8 cellular contexts compared by ENCODE assay signal in genomic region chr20:18288748-18289705, GRCh38. TPM values are rescaled to one million over a fixed set of nuclear protein-coding genes. Genes with fewer than 3 reads are reported as not detected.
DNase-seq lines count a peak whose midpoint lies in the region; ATAC-seq and TF ChIP-seq lines count a peak whose summit lies in the region.

No MANE protein-coding gene starts in this region.

- no peaks in the 10 kb centered on the region; the same call in 1 of the 2 replicates for H3K79me2 ChIP-seq in H9 (ENCODE audit: insufficient read depth, low read length)

- H3K23ac ChIP-seq in H9 (ENCODE audit: insufficient read length, low read depth, low read length): no peak overlapping the region

- peak overlapping the region; percentile 85 for H3K14ac ChIP-seq in H9 (ENCODE audit: insufficient read depth, low read length)

- no peak overlapping the region for H2BK20ac ChIP-seq in H9 (ENCODE audit: low read depth, low read length, poor library complexity, severe bottlenecking)

- peak overlapping the region; percentile 97 for H3K4me3 ChIP-seq in BE2C (ENCODE audit: low read depth, low read length)
- H3K4me3 ChIP-seq in gastroesophageal sphincter: peak overlapping the region; percentile 71
- H3K4me3 ChIP-seq in retinal pigment epithelial cell (ENCODE audit: low read length): peak overlapping the region; percentile 97

- peaks cover 12% of the 10 kb centered on the region for H3K27me3 Mint-ChIP-seq in H9 (ENCODE audit: low read depth)

- no peak overlapping the region for H4K8ac ChIP-seq in H9 (replicated peaks; ENCODE audit: insufficient read length, low read depth, low read length)

- TF ChIP-seq CTCF in BE2C (IDR thresholded peaks at IDR 0.05; ENCODE audit: low read depth, low read length): no peak
- no peak; the same call in 2 of the 3 replicates for TF ChIP-seq CTCF in H9 (conservative IDR thresholded peaks at IDR 0.05)
- no peak for TF ChIP-seq CTCF in gastroesophageal sphincter (IDR thresholded peaks at IDR 0.05)
- TF ChIP-seq CTCF in retinal pigment epithelial cell (conservative IDR thresholded peaks at IDR 0.05; ENCODE audit: low read depth, low read length): no peak

- H3K56ac ChIP-seq in H9 (ENCODE audit: insufficient read length, low read depth, low read length): no peak overlapping the region

- peaks cover 16 to 22% of the 10 kb centered on the region in 2 experiments for H3K9me3 Mint-ChIP-seq in H9

- TF ChIP-seq POLR2A in gastroesophageal sphincter (IDR thresholded peaks at IDR 0.05): no peak

- no peaks in the 10 kb centered on the region for H3K79me1 ChIP-seq in H9 (ENCODE audit: insufficient read depth, low read depth, low read length, poor library complexity, severe bottlenecking)

- peak overlapping the region; percentile 65 for H3K18ac ChIP-seq in H9 (ENCODE audit: insufficient read length, low read depth, low read length)

- H3K4me2 ChIP-seq in H9 (ENCODE audit: insufficient read depth, insufficient read length, low read length): peak overlapping the region; percentile 63

- DNase-seq in BE2C (no peak), H9 (no peak), retinal pigment epithelial cell (ENCODE audit: low read depth) (no peak)
- peak; percentile 3 to 10 for DNase-seq in activated CD4-positive, alpha-beta T cell treated with anti-CD3 and anti-CD28 coated beads, Interleukin-2, amount 50 U/mL, for 48 hours

- peak overlapping the region; percentile 95 to 98 for H3K4me3 Mint-ChIP-seq in H9

- no peaks in the 10 kb centered on the region for H4K20me1 ChIP-seq in H9 (ENCODE audit: control insufficient read depth, insufficient read depth, insufficient read length)

- no peak overlapping the region for H4K5ac ChIP-seq in H9 (ENCODE audit: insufficient read length, low read depth, low read length)

- no peak for TF ChIP-seq EP300 in gastroesophageal sphincter (IDR thresholded peaks at IDR 0.05)

- H3K9me3 ChIP-seq in BE2C: no peaks in the 10 kb centered on the region
- no peaks in the 10 kb centered on the region for H3K9me3 ChIP-seq in H9 (ENCODE audit: control insufficient read depth, low read depth, low read length)
- H3K9me3 ChIP-seq in gastroesophageal sphincter: peaks cover 0 to 20% (median 0%) of the 10 kb centered on the region in 3 donors

- H3K27ac ChIP-seq in H9 (ENCODE audit: insufficient read length, low read depth, low read length): no peak overlapping the region
- H3K27ac ChIP-seq in gastroesophageal sphincter: peak overlapping the region in 3 of 4 donors; percentile 89 to 99 (median 95)

- H3K27me3 ChIP-seq in BE2C (no peaks in the 10 kb centered on the region), H9 (ENCODE audit: insufficient read depth, low read length) (no peaks in the 10 kb centered on the region), gastroesophageal sphincter (no peaks in the 10 kb centered on the region)

- H3K4me1 ChIP-seq in BE2C (no peaks in the 10 kb centered on the region), H9 (ENCODE audit: insufficient read depth, low read length) (no peaks in the 10 kb centered on the region), gastroesophageal sphincter (peaks cover 0 to 14% (median 12%) of the 10 kb centered on the region in 3 donors)

- H3K36me3 ChIP-seq in BE2C: no peaks in the 10 kb centered on the region
- peaks cover 0 to 18% of the 10 kb centered on the region in 2 donors for H3K36me3 ChIP-seq in gastroesophageal sphincter

- H2BK5ac ChIP-seq in H9 (ENCODE audit: insufficient read length, low read length): no peak overlapping the region

- H3K27ac Mint-ChIP-seq in H9: peak overlapping the region; percentile 84 to 100 (median 97)

- peak; percentile 4 for ATAC-seq in gastroesophageal sphincter
- ATAC-seq in GM19452 (IDR thresholded peaks at IDR 0.05; ENCODE audit: unreplicated experiment): no peak
- no peak for ATAC-seq in GM21390 (IDR thresholded peaks at IDR 0.05; ENCODE audit: unreplicated experiment)
- ATAC-seq in HG03439 (IDR thresholded peaks at IDR 0.05; ENCODE audit: unreplicated experiment): no peak

- peaks cover 16 to 41% (median 19%) of the 10 kb centered on the region in 3 experiments for H3K36me3 Mint-ChIP-seq in H9 (ENCODE audit: insufficient read depth in 1 of 3, low read depth in 3 of 3)

- H3K9ac ChIP-seq in H9 (ENCODE audit: extremely low read depth, insufficient read length, low read length): peak overlapping the region; percentile 85

- peaks cover 15 to 16% of the 10 kb centered on the region in 2 experiments for H3K4me1 Mint-ChIP-seq in H9

- peaks cover 4% of the 10 kb centered on the region for H3K23me2 ChIP-seq in H9 (ENCODE audit: insufficient read length, low read depth, low read length, poor library complexity, severe bottlenecking)

- H3T11ph ChIP-seq in H9 (ENCODE audit: low read length): no peak overlapping the region

- no CpG with 5 or more reads among the region's 28 CpGs for whole genome bisulfite sequencing in H9 (ENCODE audit: extremely low coverage, insufficient read length, low lambda C conversion rate)
- WGBS in gastroesophageal sphincter (ENCODE audit: low coverage in 1 of 2), 2 donors: 33 to 48% methylated on average over 13 to 21 of the region's 28 CpGs

- H2BK15ac ChIP-seq in H9 (ENCODE audit: low read depth, low read length): no peak overlapping the region

- no peak overlapping the region for H2AK5ac ChIP-seq in H9 (ENCODE audit: insufficient read length, low read length)

- peak overlapping the region; percentile 36 for H2BK120ac ChIP-seq in H9 (ENCODE audit: low read depth, low read length, poor library complexity, severe bottlenecking)

- H2AFZ ChIP-seq in H9 (ENCODE audit: low read length): no peak overlapping the region

- H3K4ac ChIP-seq in H9 (ENCODE audit: low read depth, low read length): no peak overlapping the region

- no peak overlapping the region for H4K91ac ChIP-seq in H9 (ENCODE audit: insufficient read length, low read depth, low read length)

- H2BK12ac ChIP-seq in H9 (ENCODE audit: insufficient read length, low read depth, low read length): no peak overlapping the region

RNA-seq across cellular contexts. Expression of gene ZNF133, which starts 0.7 kb away (rescaled TPM):
- polyA plus RNA-seq in BE2C (2012; ENCODE audit: insufficient read depth, insufficient read length, low read depth): 14.6 TPM
- total RNA-seq in H9 (2021): 10.1 and 11.0 TPM in 2 replicates
- 10 to 100 TPM in 3 of 4 donors, 1 to 10 TPM in 1; 7.8 to 19.7 (median 16.8) TPM for total RNA-seq in gastroesophageal sphincter

Comparison
In these comparisons a context has a peak if more than half of its experiments do, and no peak if none do; other contexts are left out.
1. DNase-seq: peak in activated CD4-positive, alpha-beta T cell treated with anti-CD3 and anti-CD28 coated beads, Interleukin-2, amount 50 U/mL, for 48 hours (2 of 2); none in BE2C (single experiment), H9 (single experiment) and retinal pigment epithelial cell (single experiment).
2. Peak in every context shown above with its lines, with median percentiles within 50 percentile points of each other: H3K4me3 ChIP-seq.